In genomic region chr13:26377038-26377437, GRCh38 we compare ENCODE assay signal across 8 cellular contexts.
DNase-seq lines count a peak whose midpoint lies in the region; ATAC-seq, FAIRE-seq and TF ChIP-seq lines count a peak whose summit lies in the region.

No MANE protein-coding gene starts in this region.

- DNase-seq in EL: peak; percentile 36
- DNase-seq in HT-29 (ENCODE audit: low spot score): peak; percentile 76
- DNase-seq in activated naive CD4-positive, alpha-beta T cell treated with anti-CD3 and anti-CD28 coated beads, Interleukin-2, amount 10 ng/mL, durations not matched to agents 7 days and 5 days: peak; percentile 23
- no peak for DNase-seq in right lobe of liver
- DNase-seq in vagina (ENCODE audit: extremely low spot score in 2 of 2): no peak
- DNase-seq in frontal cortex (ENCODE audit: low spot score in 2 of 2): no peak
- no peak for DNase-seq in NCI-H2107 treated with DMSO at 0.1 percent for 48 hours (lab: John Stamatoyannopoulos, UW; ENCODE audit: unreplicated experiment)

- no peaks in the 10 kb centered on the region for H3K27me3 ChIP-seq in right lobe of liver
- no peaks in the 10 kb centered on the region for H3K27me3 ChIP-seq in vagina

- no peaks in the 10 kb centered on the region for H3K36me3 Mint-ChIP-seq in activated naive CD4-positive, alpha-beta T cell treated with anti-CD3 and anti-CD28 coated beads, Interleukin-2, amount 10 ng/mL, durations not matched to agents 7 days and 5 days

- no peak for TF ChIP-seq POLR2A in right lobe of liver (IDR thresholded peaks at IDR 0.05)
- no peak for TF ChIP-seq POLR2A in vagina (IDR thresholded peaks at IDR 0.05)

- FAIRE-seq in frontal cortex (lab: Jason Lieb, UNC): no peak

- no peaks in the 10 kb centered on the region for H3K9me3 Mint-ChIP-seq in activated naive CD4-positive, alpha-beta T cell treated with anti-CD3 and anti-CD28 coated beads, Interleukin-2, amount 10 ng/mL, durations not matched to agents 7 days and 5 days

- H3K9me3 ChIP-seq in right lobe of liver: no peaks in the 10 kb centered on the region
- no peaks in the 10 kb centered on the region for H3K9me3 ChIP-seq in vagina

- CTCF ChIA-PET in activated naive CD4-positive, alpha-beta T cell treated with anti-CD3 and anti-CD28 coated beads, Interleukin-2, amount 10 ng/mL, durations not matched to agents 7 days and 5 days (lab: Charles Lee): interaction anchor here (1.5 kb wide), 1 partner anchor 192 kb away, joined by 5 read pairs; no protein-coding TSS in a partner anchor

- no peak overlapping the region for H3K27ac Mint-ChIP-seq in activated naive CD4-positive, alpha-beta T cell treated with anti-CD3 and anti-CD28 coated beads, Interleukin-2, amount 10 ng/mL, durations not matched to agents 7 days and 5 days

- peaks cover 16% of the 10 kb centered on the region for H3K4me1 Mint-ChIP-seq in activated naive CD4-positive, alpha-beta T cell treated with anti-CD3 and anti-CD28 coated beads, Interleukin-2, amount 10 ng/mL, durations not matched to agents 7 days and 5 days

- H3K4me3 ChIP-seq in right lobe of liver (no peak overlapping the region), vagina (no peak overlapping the region)

- H3K4me1 ChIP-seq in right lobe of liver (no peaks in the 10 kb centered on the region), vagina (no peaks in the 10 kb centered on the region)

- ATAC-seq in right lobe of liver (peak; percentile 36 to 56 (median 40)), HG02678 (IDR thresholded peaks at IDR 0.05; ENCODE audit: unreplicated experiment) (no peak)

- no peak overlapping the region for H3K27ac ChIP-seq in right lobe of liver
- H3K27ac ChIP-seq in vagina: no peak overlapping the region

- H3K4me3 Mint-ChIP-seq in activated naive CD4-positive, alpha-beta T cell treated with anti-CD3 and anti-CD28 coated beads, Interleukin-2, amount 10 ng/mL, durations not matched to agents 7 days and 5 days: no peak overlapping the region

- no peaks in the 10 kb centered on the region for H3K27me3 Mint-ChIP-seq in activated naive CD4-positive, alpha-beta T cell treated with anti-CD3 and anti-CD28 coated beads, Interleukin-2, amount 10 ng/mL, durations not matched to agents 7 days and 5 days

- TF ChIP-seq CTCF in right lobe of liver (IDR thresholded peaks at IDR 0.05) (peak in 3 of 4 donors; percentile 9 to 19 (median 17)), vagina (IDR thresholded peaks at IDR 0.05) (no peak)

- intact Hi-C loops in right lobe of liver (cut with DNase I): no loop called here
- intact Hi-C loops in vagina (cut with DNase I): no loop called here

- H3K36me3 ChIP-seq in right lobe of liver (no peaks in the 10 kb centered on the region), vagina (no peaks in the 10 kb centered on the region)

Comparison
In these comparisons a context has a peak if more than half of its experiments do, and no peak if none do; other contexts are left out.
1. DNase-seq: peak in EL (single experiment), HT-29 (single experiment) and activated naive CD4-positive, alpha-beta T cell treated with anti-CD3 and anti-CD28 coated beads, Interleukin-2, amount 10 ng/mL, durations not matched to agents 7 days and 5 days (single experiment); none in right lobe of liver (0 of 3), vagina (0 of 2), frontal cortex (0 of 2) and NCI-H2107 treated with DMSO at 0.1 percent for 48 hours (single experiment).
2. CTCF ChIP-seq: peak in right lobe of liver (3 of 4); none in vagina (0 of 3).